ENCODE assay signal across 27 cellular contexts in the genomic region with DNA sequence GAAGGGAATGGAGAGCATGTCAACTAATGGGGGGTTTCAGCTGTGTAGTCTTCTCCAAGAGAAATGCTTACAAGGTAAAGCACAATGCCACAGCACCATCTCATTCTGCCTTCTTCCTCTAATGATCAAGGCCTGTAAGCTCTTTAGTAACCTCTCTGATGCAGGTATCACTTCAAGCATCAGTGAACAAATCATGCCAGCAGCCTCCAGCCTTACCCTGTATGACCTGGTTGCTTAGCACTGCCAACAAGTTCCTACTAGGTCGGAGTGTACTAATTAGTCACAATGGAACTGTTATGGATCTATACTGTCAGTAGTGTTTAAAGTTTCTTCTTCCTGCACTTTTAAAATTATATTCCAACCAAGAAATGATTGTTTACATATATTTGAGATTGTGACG.
DNase-seq lines count a peak whose midpoint lies in the region; ATAC-seq lines count a peak whose summit lies in the region.
"Had no signal": no experiment of that assay in that cellular context is flagged by ENCODE, and none has a peak within 500 bp of the region (broad histone marks: within the 10 kb centered on the region; RNA-seq: fewer than 3 reads in every experiment).

No MANE protein-coding gene starts in this region.

- H3K9me3 ChIP-seq in CD4-positive, alpha-beta memory T cell (ENCODE audit: control insufficient read depth in 1 of 2, low read length in 2 of 2) = no peaks in the 10 kb centered on the region
- H3K9me3 ChIP-seq: esophagus muscularis mucosa, heart right ventricle, neutrophil, sigmoid colon, tibial artery had no signal

- H3K27ac ChIP-seq in CD4-positive, alpha-beta memory T cell (ENCODE audit: low read depth, low read length) = no peak overlapping the region
- H3K27ac ChIP-seq: esophagus muscularis mucosa, heart right ventricle, neutrophil, sigmoid colon, tibial artery had no signal

- CTCF ChIA-PET in CD4-positive, alpha-beta memory T cell (lab: Charles Lee; ENCODE audit: partially characterized antibody) = no interaction called here

- H3K4me1 ChIP-seq in CD4-positive, alpha-beta memory T cell (ENCODE audit: insufficient read depth, low read length) = no peaks in the 10 kb centered on the region
- H3K4me1 ChIP-seq: esophagus muscularis mucosa, heart right ventricle, sigmoid colon, tibial artery had no signal

- H3K27me3 Mint-ChIP-seq in CD4-positive, alpha-beta memory T cell = no peaks in the 10 kb centered on the region
- H3K27me3 Mint-ChIP-seq: activated CD4-positive, alpha-beta T cell treated with anti-CD3 and anti-CD28 coated beads, Interleukin-2, amount 10 ng/mL, durations not matched to agents 7 days and 5 days; activated T-cell treated with anti-CD3 and anti-CD28 coated beads, Interleukin-2, amount 50 U/mL, for 24 hours; CD4-positive, alpha-beta T cell; dendritic cell treated with granulocyte-macrophage colony-stimulating factor and Interleukin-4, amounts not matched to agents 40 ng/mL and 50 ng/mL, for 4 days; naive B cell had no signal

- peaks cover 0 to 4% (median 0%) of the 10 kb centered on the region in 8 donors for H3K9me3 Mint-ChIP-seq in CD4-positive, alpha-beta memory T cell
- H3K9me3 Mint-ChIP-seq: CD4-positive, alpha-beta T cell; dendritic cell treated with granulocyte-macrophage colony-stimulating factor and Interleukin-4, amounts not matched to agents 40 ng/mL and 50 ng/mL, for 4 days had no signal

- H3K27me3 ChIP-seq in CD4-positive, alpha-beta memory T cell (ENCODE audit: insufficient read depth, low read length) = no peaks in the 10 kb centered on the region
- H3K27me3 ChIP-seq: esophagus muscularis mucosa, heart right ventricle, neutrophil, sigmoid colon, tibial artery had no signal

- no peak overlapping the region for H3K4me3 ChIP-seq in CD4-positive, alpha-beta memory T cell (ENCODE audit: low read length in 2 of 2)
- H3K4me3 ChIP-seq: esophagus muscularis mucosa, heart right ventricle, sigmoid colon, tibial artery had no signal

- no peaks in the 10 kb centered on the region for H3K36me3 Mint-ChIP-seq in CD4-positive, alpha-beta memory T cell
- H3K36me3 Mint-ChIP-seq: naive B cell had no signal

- POLR2A ChIA-PET in CD4-positive, alpha-beta memory T cell (lab: Charles Lee; ENCODE audit: partially characterized antibody) = no interaction called here

- peak; percentile 58 for DNase-seq in NCI-H82 (lab: John Stamatoyannopoulos, UW)
- DNase-seq in NCI-H82 treated with DMSO at 0.1 percent for 48 hours (lab: John Stamatoyannopoulos, UW; ENCODE audit: unreplicated experiment) = no peak
- DNase-seq in NCI-H2171 (lab: John Stamatoyannopoulos, UW) = peak; percentile 6
- peak; percentile 29 for DNase-seq in cerebellum (ENCODE audit: low spot score)
- peak; percentile 23 for DNase-seq in retina
- no peak for DNase-seq in CD4-positive, alpha-beta memory T cell
- DNase-seq in activated T-cell treated with anti-CD3 and anti-CD28 coated beads, Interleukin-2, amount 50 U/mL, for 1 hour = no peak
- DNase-seq: activated CD4-positive, alpha-beta T cell treated with anti-CD3 and anti-CD28 coated beads, Interleukin-2, amount 10 ng/mL, durations not matched to agents 7 days and 5 days; activated T-cell treated with anti-CD3 and anti-CD28 coated beads, Interleukin-2, amount 50 U/mL, for 24 hours; CD4-positive, alpha-beta T cell; central memory CD4-positive, alpha-beta T cell; foreskin fibroblast; heart right ventricle; IMR-90; midbrain; naive B cell; NCI-H524; posterior cingulate gyrus; sigmoid colon; stimulated activated CD4-positive, alpha-beta T cell treated with anti-CD3 and anti-CD28 coated beads, Interleukin-12 subunit alpha, Interleukin-12 subunit beta, amount 100 ng/mL, for 4 hours; stimulated activated CD4-positive, alpha-beta T cell treated with anti-CD3 and anti-CD28 coated beads, Interleukin-4, amount 100 ng/mL, for 24 hours; T1000; tibial artery had no signal

- no peak overlapping the region for H3K27ac Mint-ChIP-seq in CD4-positive, alpha-beta memory T cell
- H3K27ac Mint-ChIP-seq: activated CD4-positive, alpha-beta T cell treated with anti-CD3 and anti-CD28 coated beads, Interleukin-2, amount 10 ng/mL, durations not matched to agents 7 days and 5 days; activated T-cell treated with anti-CD3 and anti-CD28 coated beads, Interleukin-2, amount 50 U/mL, for 24 hours; CD4-positive, alpha-beta T cell; dendritic cell treated with granulocyte-macrophage colony-stimulating factor and Interleukin-4, amounts not matched to agents 40 ng/mL and 50 ng/mL, for 4 days; naive B cell had no signal

- H3K4me3 Mint-ChIP-seq in CD4-positive, alpha-beta memory T cell = no peak overlapping the region
- H3K4me3 Mint-ChIP-seq: activated CD4-positive, alpha-beta T cell treated with anti-CD3 and anti-CD28 coated beads, Interleukin-2, amount 10 ng/mL, durations not matched to agents 7 days and 5 days; activated T-cell treated with anti-CD3 and anti-CD28 coated beads, Interleukin-2, amount 50 U/mL, for 24 hours; CD4-positive, alpha-beta T cell; dendritic cell treated with granulocyte-macrophage colony-stimulating factor and Interleukin-4, amounts not matched to agents 40 ng/mL and 50 ng/mL, for 4 days; naive B cell had no signal

- intact Hi-C loops in CD4-positive, alpha-beta memory T cell (cut with micrococcal nuclease) = no loop called here

- H3K36me3 ChIP-seq in CD4-positive, alpha-beta memory T cell (ENCODE audit: insufficient read depth, low read length) = no peaks in the 10 kb centered on the region
- H3K36me3 ChIP-seq: esophagus muscularis mucosa, heart right ventricle, neutrophil, sigmoid colon, tibial artery had no signal

- ATAC-seq in HG03095 (IDR thresholded peaks at IDR 0.05; ENCODE audit: unreplicated experiment) = no peak
- ATAC-seq: heart right ventricle had no signal

- no peaks in the 10 kb centered on the region for H3K4me1 Mint-ChIP-seq in CD4-positive, alpha-beta memory T cell
- H3K4me1 Mint-ChIP-seq: activated CD4-positive, alpha-beta T cell treated with anti-CD3 and anti-CD28 coated beads, Interleukin-2, amount 10 ng/mL, durations not matched to agents 7 days and 5 days; naive B cell had no signal

Comparison
In these comparisons a context has a peak if more than half of its experiments do, and no peak if none do; other contexts are left out.
1. DNase-seq: peak in NCI-H82 (single experiment), NCI-H2171 (single experiment), cerebellum (single experiment) and retina (single experiment); none in NCI-H82 treated with DMSO at 0.1 percent for 48 hours (single experiment), CD4-positive, alpha-beta memory T cell (0 of 5) and activated T-cell treated with anti-CD3 and anti-CD28 coated beads, Interleukin-2, amount 50 U/mL, for 1 hour (single experiment).